Comparison of ENCODE assay signal across 10 cellular contexts in the genomic region with DNA sequence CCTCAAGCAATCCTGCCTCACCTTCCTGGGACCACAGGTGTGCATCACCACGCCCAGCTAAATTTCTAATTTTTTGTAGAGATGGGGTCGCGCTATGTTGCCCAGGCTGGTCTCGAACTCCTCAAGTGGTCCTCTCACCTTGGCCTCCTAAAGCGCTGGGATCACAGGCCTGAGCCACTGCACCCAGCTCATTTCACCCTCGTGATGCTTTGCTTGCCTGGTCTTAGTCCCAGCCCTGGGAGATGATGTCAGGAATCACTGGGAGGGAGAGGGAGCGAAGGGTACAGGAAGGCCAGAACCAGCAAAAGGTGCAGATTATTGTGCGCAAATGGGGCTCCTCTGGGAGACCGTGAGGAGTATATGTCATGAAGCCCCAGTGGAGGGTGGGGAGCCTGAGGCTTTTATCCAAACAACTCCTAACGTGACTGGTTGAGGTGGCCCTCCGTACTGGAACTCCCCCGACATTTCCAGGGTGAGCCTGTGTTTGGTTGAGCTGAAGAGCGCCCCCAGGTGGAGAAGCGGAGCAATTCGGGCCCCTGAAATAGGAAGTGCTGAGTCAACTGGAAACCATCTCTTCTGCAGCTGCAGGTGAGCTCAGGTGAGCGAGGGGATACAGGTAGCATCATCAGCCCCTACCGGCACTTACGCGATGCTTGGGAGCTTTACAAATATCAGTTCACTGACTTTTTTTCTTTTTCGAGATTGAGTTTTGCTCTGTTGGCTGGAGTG. TPM values are rescaled to one million over a fixed set of nuclear protein-coding genes. Genes with fewer than 3 reads are reported as not detected.
DNase-seq lines count a peak whose midpoint lies in the region; ATAC-seq, FAIRE-seq and TF ChIP-seq lines count a peak whose summit lies in the region.
"Had no signal": no experiment of that assay in that cellular context is flagged by ENCODE, and none has a peak within 500 bp of the region (broad histone marks: within the 10 kb centered on the region; RNA-seq: fewer than 3 reads in every experiment).

No MANE protein-coding gene starts in this region.

- no peak overlapping the region for H3K4me2 ChIP-seq in OCI-LY3 (ENCODE audit: low read length)

- H3K36me3 ChIP-seq in OCI-LY3 (replicated peaks; ENCODE audit: low read depth, low read length) (no peaks in the 10 kb centered on the region), upper lobe of right lung (no peaks in the 10 kb centered on the region), small intestine (ENCODE audit: control insufficient read depth in 2 of 2, insufficient read depth in 2 of 2, low read length in 2 of 2) (no peaks in the 10 kb centered on the region)
- H3K36me3 ChIP-seq: tibial artery had no signal

- H3K4me1 ChIP-seq in OCI-LY3 (ENCODE audit: low read length) (peaks cover 21% of the 10 kb centered on the region), upper lobe of right lung (peaks cover 11% of the 10 kb centered on the region), small intestine (ENCODE audit: control insufficient read depth in 2 of 2, insufficient read depth in 1 of 2, low read depth in 1 of 2, low read length in 1 of 2) (peaks cover 0 to 4% of the 10 kb centered on the region in 2 donors)

- H3K4me3 ChIP-seq in OCI-LY3 (ENCODE audit: low read length) = no peak overlapping the region
- no peak overlapping the region for H3K4me3 ChIP-seq in fibroblast of mammary gland (ENCODE audit: control insufficient read depth, low read depth, low read length)
- H3K4me3 ChIP-seq in upper lobe of right lung = no peak overlapping the region
- no peak overlapping the region for H3K4me3 ChIP-seq in small intestine (ENCODE audit: low read depth in 1 of 2, low read length in 2 of 2)
- H3K4me3 ChIP-seq: tibial artery had no signal

- H3K27ac ChIP-seq in OCI-LY3 (ENCODE audit: low read length) = no peak overlapping the region
- no peak overlapping the region for H3K27ac ChIP-seq in upper lobe of right lung
- no peak overlapping the region for H3K27ac ChIP-seq in small intestine (ENCODE audit: low read depth in 1 of 2, low read length in 1 of 2)
- H3K27ac ChIP-seq: tibial artery had no signal

- peaks cover 3% of the 10 kb centered on the region; the same call in 1 of the 2 replicates for H3K27me3 ChIP-seq in OCI-LY3 (ENCODE audit: low read depth, low read length)
- no peaks in the 10 kb centered on the region for H3K27me3 ChIP-seq in upper lobe of right lung
- H3K27me3 ChIP-seq in small intestine (ENCODE audit: control insufficient read depth in 2 of 2, insufficient read depth in 2 of 2, low read length in 2 of 2) = no peaks in the 10 kb centered on the region
- H3K27me3 ChIP-seq: tibial artery had no signal

- H3K79me2 ChIP-seq in OCI-LY3 (ENCODE audit: low read length) = no peaks in the 10 kb centered on the region

- peak; percentile 24 for DNase-seq in stimulated activated CD4-positive, alpha-beta T cell treated with anti-CD3 and anti-CD28 coated beads, Interleukin-4, amount 100 ng/mL, for 1 hour
- no peak for DNase-seq in stimulated activated CD4-positive, alpha-beta T cell treated with anti-CD3 and anti-CD28 coated beads, Interleukin-4, amount 100 ng/mL, for 24 hours
- DNase-seq in fibroblast of mammary gland (ENCODE audit: low read depth) (peak; percentile 22), upper lobe of right lung (no peak), small intestine (no peak)
- DNase-seq: effector memory CD8-positive, alpha-beta T cell; tibial artery had no signal

- intact Hi-C loops in upper lobe of right lung (cut with DNase I) = no loop called here

- no peak for FAIRE-seq in small intestine (lab: Jason Lieb, UNC)

- no peak for ATAC-seq in upper lobe of right lung
- ATAC-seq in HG03432 (IDR thresholded peaks at IDR 0.05; ENCODE audit: unreplicated experiment) = no peak
- no peak for ATAC-seq in HG03175 (IDR thresholded peaks at IDR 0.05; ENCODE audit: unreplicated experiment)
- ATAC-seq: effector memory CD8-positive, alpha-beta T cell had no signal

- no peaks in the 10 kb centered on the region for H3K9me3 ChIP-seq in OCI-LY3 (ENCODE audit: insufficient read depth, low read length)
- no peaks in the 10 kb centered on the region for H3K9me3 ChIP-seq in upper lobe of right lung
- H3K9me3 ChIP-seq in small intestine (ENCODE audit: control insufficient read depth, low read depth) = no peaks in the 10 kb centered on the region
- H3K9me3 ChIP-seq: tibial artery had no signal

- WGBS in small intestine, 3 donors = 66 to 78% (median 77%) methylated on average over 20 of the region's 20 CpGs

- TF ChIP-seq CTCF in OCI-LY3 (IDR thresholded peaks at IDR 0.05; ENCODE audit: low read depth, low read length) (peak; percentile 56), fibroblast of mammary gland (conservative IDR thresholded peaks at IDR 0.05; ENCODE audit: control insufficient read depth, insufficient read depth, low read depth, low read length) (peak; percentile 49), upper lobe of right lung (IDR thresholded peaks at IDR 0.05) (peak; percentile 27)

- H4K20me1 ChIP-seq in OCI-LY3 (ENCODE audit: insufficient read depth, low read length) = 0 out of 2 replicates have a peak, but pooled peaks cover 4% of the 10 kb centered on the region

- no peak overlapping the region for H3K9ac ChIP-seq in OCI-LY3 (ENCODE audit: low read length)

- H2AFZ ChIP-seq in OCI-LY3 (ENCODE audit: low read depth, low read length) = no peak overlapping the region

RNA-seq across cellular contexts. Expression of gene HAPSTR1, which starts 41.2 kb away (rescaled TPM):
- total RNA-seq in upper lobe of right lung = 49.7 TPM
- polyA plus RNA-seq in small intestine = 10 to 100 TPM; 11.6 to 18.1 (median 11.9) TPM

Comparison
In these comparisons a context has a peak if more than half of its experiments do, and no peak if none do; other contexts are left out.
1. DNase-seq: peak in stimulated activated CD4-positive, alpha-beta T cell treated with anti-CD3 and anti-CD28 coated beads, Interleukin-4, amount 100 ng/mL, for 1 hour (single experiment) and fibroblast of mammary gland (single experiment); none in stimulated activated CD4-positive, alpha-beta T cell treated with anti-CD3 and anti-CD28 coated beads, Interleukin-4, amount 100 ng/mL, for 24 hours (single experiment), upper lobe of right lung (single experiment) and small intestine (single experiment).
2. Peak in every context shown above with its lines, with median percentiles within 50 percentile points of each other: CTCF ChIP-seq.